ENCODE assay signal across 1 cellular context in genomic region chr16:2179576-2179975, GRCh38.
TF ChIP-seq lines count a peak whose summit lies in the region.

No MANE protein-coding gene starts in this region.

TF ChIP-seq in HepG2, 621 proteins besides CTCF, POLR2A, EP300 and RAD21:
- TF ChIP-seq ARNT (IDR thresholded peaks at IDR 0.05) (no peak), POLR2G (IDR thresholded peaks at IDR 0.05; ENCODE audit: low read depth, low read length) (0 out of 2 replicates have a peak, but pooled peaks have one; percentile 32), AGO2 (optimal IDR thresholded peaks at IDR 0.05; ENCODE audit: low read depth, low read length) (peak; percentile 17)
